In genomic region chr6:18343741-18344140, GRCh38 we compare ENCODE assay signal across 10 cellular contexts. TPM values are rescaled to one million over a fixed set of nuclear protein-coding genes. Genes with fewer than 3 reads are reported as not detected.
DNase-seq lines count a peak whose midpoint lies in the region; ATAC-seq and TF ChIP-seq lines count a peak whose summit lies in the region.
"Had no signal": no experiment of that assay in that cellular context is flagged by ENCODE, and none has a peak within 500 bp of the region (broad histone marks: within the 10 kb centered on the region; RNA-seq: fewer than 3 reads in every experiment).

No MANE protein-coding gene starts in this region.

- intact Hi-C loops in activated naive CD4-positive, alpha-beta T cell treated with anti-CD3 and anti-CD28 coated beads for 36 hours (cut with micrococcal nuclease) = no loop called here

- TF ChIP-seq CTCF in SK-N-SH (IDR thresholded peaks at IDR 0.05) (no peak), fibroblast of mammary gland (conservative IDR thresholded peaks at IDR 0.05; ENCODE audit: control insufficient read depth, insufficient read depth, low read depth, low read length) (no peak)

- no peaks in the 10 kb centered on the region for H3K79me2 ChIP-seq in SK-N-SH (ENCODE audit: insufficient read depth)

- no peaks in the 10 kb centered on the region for H3K36me3 Mint-ChIP-seq in activated naive CD4-positive, alpha-beta T cell treated with anti-CD3 and anti-CD28 coated beads for 36 hours (ENCODE audit: low read depth)

- peak; percentile 79 for ATAC-seq in stimulated activated naive CD8-positive, alpha-beta T cell treated with anti-CD3 and anti-CD28 coated beads, Interleukin-15, amount 100 ng/mL, for 72 hours
- ATAC-seq in GM21423 (IDR thresholded peaks at IDR 0.05; ENCODE audit: unreplicated experiment) = no peak

- no peaks in the 10 kb centered on the region for H4K20me1 ChIP-seq in SK-N-SH (ENCODE audit: insufficient read depth)
- H4K20me1 ChIP-seq: BLaER1 treated with 17β-estradiol and CSF1 and Interleukin-3, amounts not matched to agents 10 nM and 100 nM had no signal

- H3K27ac ChIP-seq in SK-N-SH (ENCODE audit: low read depth in 2 of 2, low read length in 1 of 2) = peak overlapping the region in 1 of 2 experiments; percentile 16; a peak in 1 of 4 replicates
- H3K27ac ChIP-seq: BLaER1 treated with 17β-estradiol and CSF1 and Interleukin-3, amounts not matched to agents 10 nM and 100 nM had no signal

- TF ChIP-seq EP300 in SK-N-SH (IDR thresholded peaks at IDR 0.05; ENCODE audit: borderline replicate concordance in 1 of 2, low read depth in 1 of 2, low read length in 1 of 2) = no peak

- H3K36me3 ChIP-seq in SK-N-SH (replicated peaks in 1 of 2; ENCODE audit: control insufficient read depth in 1 of 2, insufficient read depth in 2 of 2, low read length in 1 of 2) = no peaks in the 10 kb centered on the region
- H3K36me3 ChIP-seq: BLaER1 treated with 17β-estradiol and CSF1 and Interleukin-3, amounts not matched to agents 10 nM and 100 nM had no signal

- peaks cover 2% of the 10 kb centered on the region for H3K4me1 Mint-ChIP-seq in activated naive CD4-positive, alpha-beta T cell treated with anti-CD3 and anti-CD28 coated beads for 36 hours (ENCODE audit: low read depth)
- no peaks in the 10 kb centered on the region for H3K4me1 Mint-ChIP-seq in stimulated activated naive CD8-positive, alpha-beta T cell treated with anti-CD3 and anti-CD28 coated beads, Interleukin-15, amount 100 ng/mL, for 72 hours

- no peaks in the 10 kb centered on the region for H3K4me1 ChIP-seq in SK-N-SH (ENCODE audit: control insufficient read depth in 1 of 2, insufficient read depth in 2 of 2, low read depth in 1 of 2, low read length in 1 of 2)

- no peak overlapping the region for H3K4me3 ChIP-seq in SK-N-SH (ENCODE audit: low read depth in 2 of 2, low read length in 1 of 2)
- no peak overlapping the region for H3K4me3 ChIP-seq in fibroblast of mammary gland (ENCODE audit: control insufficient read depth, low read depth, low read length)
- H3K4me3 ChIP-seq: BLaER1 treated with 17β-estradiol and CSF1 and Interleukin-3, amounts not matched to agents 10 nM and 100 nM had no signal

- no peaks in the 10 kb centered on the region for H3F3A ChIP-seq in SK-N-SH (replicated peaks; ENCODE audit: insufficient read depth)

- 0% methylated on average over 2 of the region's 2 CpGs for WGBS in SK-N-SH (ENCODE audit: low lambda C conversion rate)

- H3K4me2 ChIP-seq in SK-N-SH = no peak overlapping the region

- no peak overlapping the region; the same call in 1 of the 2 replicates for H2AFZ ChIP-seq in SK-N-SH (ENCODE audit: low read depth)

- no peaks in the 10 kb centered on the region for H3K9me3 ChIP-seq in SK-N-SH
- H3K9me3 ChIP-seq: BLaER1 treated with 17β-estradiol and CSF1 and Interleukin-3, amounts not matched to agents 10 nM and 100 nM had no signal

- no peaks in the 10 kb centered on the region for H3K9me3 Mint-ChIP-seq in activated naive CD4-positive, alpha-beta T cell treated with anti-CD3 and anti-CD28 coated beads for 36 hours
- no peaks in the 10 kb centered on the region for H3K9me3 Mint-ChIP-seq in stimulated activated naive CD8-positive, alpha-beta T cell treated with anti-CD3 and anti-CD28 coated beads, Interleukin-15, amount 100 ng/mL, for 72 hours
- H3K9me3 Mint-ChIP-seq: stimulated activated naive CD8-positive, alpha-beta T cell treated with anti-CD3 and anti-CD28 coated beads, Interleukin-15, Interleukin-2, amounts not matched to agents 100 ng/mL and 50 ng/mL, for 24 hours had no signal

- no peak overlapping the region for H3K9ac ChIP-seq in SK-N-SH
- H3K9ac ChIP-seq: BLaER1 treated with 17β-estradiol and CSF1 and Interleukin-3, amounts not matched to agents 10 nM and 100 nM had no signal

- H3K9me2 ChIP-seq in SK-N-SH = no peaks in the 10 kb centered on the region

- H3K4me3 Mint-ChIP-seq in activated naive CD4-positive, alpha-beta T cell treated with anti-CD3 and anti-CD28 coated beads for 36 hours = no peak overlapping the region
- no peak overlapping the region for H3K4me3 Mint-ChIP-seq in stimulated activated naive CD8-positive, alpha-beta T cell treated with anti-CD3 and anti-CD28 coated beads, Interleukin-15, amount 100 ng/mL, for 72 hours
- H3K4me3 Mint-ChIP-seq: stimulated activated naive CD8-positive, alpha-beta T cell treated with anti-CD3 and anti-CD28 coated beads, Interleukin-15, Interleukin-2, amounts not matched to agents 100 ng/mL and 50 ng/mL, for 24 hours had no signal

- peaks cover 5% of the 10 kb centered on the region for H3K27me3 Mint-ChIP-seq in activated naive CD4-positive, alpha-beta T cell treated with anti-CD3 and anti-CD28 coated beads for 36 hours (ENCODE audit: low read depth)
- peaks cover 8% of the 10 kb centered on the region for H3K27me3 Mint-ChIP-seq in stimulated activated naive CD8-positive, alpha-beta T cell treated with anti-CD3 and anti-CD28 coated beads, Interleukin-15, amount 100 ng/mL, for 72 hours

- no peak for TF ChIP-seq RAD21 in SK-N-SH (IDR thresholded peaks at IDR 0.05; ENCODE audit: low read length)

- POLR2A ChIA-PET in SK-N-SH (lab: Yijun Ruan, JAX) = no interaction called here

- no peaks in the 10 kb centered on the region for H3K27me3 ChIP-seq in SK-N-SH (ENCODE audit: insufficient read depth)
- H3K27me3 ChIP-seq: BLaER1 treated with 17β-estradiol and CSF1 and Interleukin-3, amounts not matched to agents 10 nM and 100 nM had no signal

- H3K27ac Mint-ChIP-seq in activated naive CD4-positive, alpha-beta T cell treated with anti-CD3 and anti-CD28 coated beads for 36 hours = no peak overlapping the region
- H3K27ac Mint-ChIP-seq in stimulated activated naive CD8-positive, alpha-beta T cell treated with anti-CD3 and anti-CD28 coated beads, Interleukin-15, amount 100 ng/mL, for 72 hours = no peak overlapping the region
- H3K27ac Mint-ChIP-seq: stimulated activated naive CD8-positive, alpha-beta T cell treated with anti-CD3 and anti-CD28 coated beads, Interleukin-15, Interleukin-2, amounts not matched to agents 100 ng/mL and 50 ng/mL, for 24 hours had no signal

- CTCF ChIA-PET in activated naive CD4-positive, alpha-beta T cell treated with anti-CD3 and anti-CD28 coated beads for 36 hours (lab: Charles Lee) = interaction anchor here (1.0 kb wide), 1 partner anchor 21 kb away, joined by 5 read pairs; no protein-coding TSS in a partner anchor
- CTCF ChIA-PET in SK-N-SH (lab: Yijun Ruan, JAX) = interaction anchor here (1.0 kb wide), 1 partner anchor 162 kb away, joined by 4 read pairs; no protein-coding TSS in a partner anchor

- DNase-seq in activated naive CD4-positive, alpha-beta T cell treated with anti-CD3 and anti-CD28 coated beads for 36 hours = peak; percentile 37
- DNase-seq in activated naive CD4-positive, alpha-beta T cell treated with Interleukin-2 at 50 U/mL for 16 hours = no peak
- no peak for DNase-seq in SK-N-SH
- DNase-seq in fibroblast of mammary gland (ENCODE audit: low read depth) = peak; percentile 82
- no peak for DNase-seq in stimulated activated naive CD8-positive, alpha-beta T cell treated with anti-CD3 and anti-CD28 coated beads, Interleukin-15, amount 100 ng/mL, for 72 hours
- DNase-seq in cerebellar cortex (ENCODE audit: low spot score) = no peak
- no peak for DNase-seq in GOT3 (lab: John Stamatoyannopoulos, UW)

TF ChIP-seq in SK-N-SH, 30 proteins besides CTCF, POLR2A, EP300 and RAD21 (continues in another document):
- TF ChIP-seq ELF1 (IDR thresholded peaks at IDR 0.05) (no peak), PBX3 (IDR thresholded peaks at IDR 0.05) (peak; percentile 44), NRF1 (IDR thresholded peaks at IDR 0.05; ENCODE audit: low read depth, low read length) (no peak), CHD2 (IDR thresholded peaks at IDR 0.05; ENCODE audit: low read length, partially characterized antibody) (no peak), TCF12 (IDR thresholded peaks at IDR 0.05) (0 out of 2 replicates have a peak, but pooled peaks have one; percentile 15), FOSL2 (IDR thresholded peaks at IDR 0.05; ENCODE audit: borderline replicate concordance, low read depth) (peak; percentile 76; the same call in 1 of the 2 replicates)
- TF ChIP-seq, protein P1, sequence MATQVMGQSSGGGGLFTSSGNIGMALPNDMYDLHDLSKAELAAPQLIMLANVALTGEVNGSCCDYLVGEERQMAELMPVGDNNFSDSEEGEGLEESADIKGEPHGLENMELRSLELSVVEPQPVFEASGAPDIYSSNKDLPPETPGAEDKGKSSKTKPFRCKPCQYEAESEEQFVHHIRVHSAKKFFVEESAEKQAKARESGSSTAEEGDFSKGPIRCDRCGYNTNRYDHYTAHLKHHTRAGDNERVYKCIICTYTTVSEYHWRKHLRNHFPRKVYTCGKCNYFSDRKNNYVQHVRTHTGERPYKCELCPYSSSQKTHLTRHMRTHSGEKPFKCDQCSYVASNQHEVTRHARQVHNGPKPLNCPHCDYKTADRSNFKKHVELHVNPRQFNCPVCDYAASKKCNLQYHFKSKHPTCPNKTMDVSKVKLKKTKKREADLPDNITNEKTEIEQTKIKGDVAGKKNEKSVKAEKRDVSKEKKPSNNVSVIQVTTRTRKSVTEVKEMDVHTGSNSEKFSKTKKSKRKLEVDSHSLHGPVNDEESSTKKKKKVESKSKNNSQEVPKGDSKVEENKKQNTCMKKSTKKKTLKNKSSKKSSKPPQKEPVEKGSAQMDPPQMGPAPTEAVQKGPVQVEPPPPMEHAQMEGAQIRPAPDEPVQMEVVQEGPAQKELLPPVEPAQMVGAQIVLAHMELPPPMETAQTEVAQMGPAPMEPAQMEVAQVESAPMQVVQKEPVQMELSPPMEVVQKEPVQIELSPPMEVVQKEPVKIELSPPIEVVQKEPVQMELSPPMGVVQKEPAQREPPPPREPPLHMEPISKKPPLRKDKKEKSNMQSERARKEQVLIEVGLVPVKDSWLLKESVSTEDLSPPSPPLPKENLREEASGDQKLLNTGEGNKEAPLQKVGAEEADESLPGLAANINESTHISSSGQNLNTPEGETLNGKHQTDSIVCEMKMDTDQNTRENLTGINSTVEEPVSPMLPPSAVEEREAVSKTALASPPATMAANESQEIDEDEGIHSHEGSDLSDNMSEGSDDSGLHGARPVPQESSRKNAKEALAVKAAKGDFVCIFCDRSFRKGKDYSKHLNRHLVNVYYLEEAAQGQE (IDR thresholded peaks at IDR 0.05; ENCODE audit: low read depth, low read length) = 0 out of 2 replicates have a peak, but pooled peaks have one; percentile 24

RNA-seq across cellular contexts. Expression of gene RNF144B, which starts 43.4 kb away (rescaled TPM):
- 1 to 10 TPM; 1.5 to 3.2 TPM for total RNA-seq in activated naive CD4-positive, alpha-beta T cell treated with anti-CD3 and anti-CD28 coated beads for 36 hours
- 1.2 and 1.8 TPM in 2 replicates for polyA plus RNA-seq in SK-N-SH (2012; rRNA removed)
- polyA plus RNA-seq in SK-N-SH (2012; cell fraction: cytosol; rRNA removed) = 1.6 and 2.0 TPM in 2 replicates
- polyA plus RNA-seq in SK-N-SH (2012; cell fraction: nucleus; rRNA removed) = 2.0 and 3.7 TPM in 2 replicates

Comparison
In these comparisons a context has a peak if more than half of its experiments do, and no peak if none do; other contexts are left out.
1. DNase-seq: peak in activated naive CD4-positive, alpha-beta T cell treated with anti-CD3 and anti-CD28 coated beads for 36 hours (single experiment) and fibroblast of mammary gland (single experiment); none in activated naive CD4-positive, alpha-beta T cell treated with Interleukin-2 at 50 U/mL for 16 hours (single experiment), SK-N-SH (single experiment), stimulated activated naive CD8-positive, alpha-beta T cell treated with anti-CD3 and anti-CD28 coated beads, Interleukin-15, amount 100 ng/mL, for 72 hours (0 of 2), cerebellar cortex (single experiment) and GOT3 (single experiment).